Comparison of ENCODE assay signal across 1 cellular context in the genomic region with DNA sequence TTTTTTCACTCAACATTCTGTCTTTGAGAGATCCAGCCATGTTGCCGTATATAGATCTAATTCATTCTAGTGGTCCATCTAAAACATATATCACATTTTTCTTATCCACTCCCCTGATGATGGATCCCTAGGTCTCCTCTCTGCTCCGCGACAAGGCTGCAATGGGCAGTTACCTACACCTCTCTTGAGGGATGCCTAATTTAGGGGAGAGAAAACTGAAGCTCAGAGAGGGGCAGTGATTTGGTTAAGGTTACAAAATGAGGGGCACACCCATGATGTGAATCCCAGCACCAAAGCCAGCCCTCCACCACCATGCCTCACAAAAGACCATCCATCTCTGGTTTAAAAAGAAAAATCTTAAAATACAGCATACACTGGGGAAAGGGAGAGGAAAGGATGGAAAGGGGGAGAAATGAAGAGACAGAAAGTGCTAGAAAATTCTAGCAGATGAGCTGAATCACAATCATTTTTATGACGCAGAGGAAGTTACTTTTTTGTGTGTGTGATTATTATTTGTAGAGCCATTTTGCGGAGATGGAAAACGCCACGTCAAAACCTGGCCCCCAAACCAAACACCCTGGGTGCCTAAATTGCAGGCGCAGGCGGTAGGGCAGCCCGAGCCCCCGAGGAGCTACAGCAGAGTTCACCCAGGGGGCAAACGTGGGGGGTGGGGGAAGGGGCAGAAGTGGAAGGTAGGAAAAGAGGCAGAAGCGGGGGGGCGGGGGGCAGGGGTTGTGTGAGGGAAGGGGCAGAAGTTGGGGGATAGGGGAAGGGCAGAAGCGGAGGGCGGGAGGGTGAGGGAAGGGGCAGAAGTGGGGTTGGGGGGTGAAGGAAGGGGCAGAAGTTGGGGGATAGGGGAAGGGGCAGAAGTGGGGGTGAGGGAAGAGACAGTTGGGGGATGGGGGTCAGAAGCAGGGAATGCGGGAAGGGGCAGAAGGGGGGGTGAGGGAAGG.
TF ChIP-seq lines count a peak whose summit lies in the region.

No MANE protein-coding gene starts in this region.

TF ChIP-seq in IMR-90, 13 proteins besides CTCF, POLR2A, EP300 and RAD21 (continued from another document):
- TF ChIP-seq MAZ (IDR thresholded peaks at IDR 0.05; ENCODE audit: borderline replicate concordance, low read depth, low read length) (no peak), CHD1 (IDR thresholded peaks at IDR 0.05; ENCODE audit: low read depth, low read length) (no peak)
